ENCODE assay signal across 24 cellular contexts in genomic region chr20:35294293-35294685, GRCh38. TPM values are rescaled to one million over a fixed set of nuclear protein-coding genes. Genes with fewer than 3 reads are reported as not detected.
A peak's percentile ranks its signal among the peaks of the same experiment; 100 is the strongest.
DNase-seq lines count a peak whose midpoint lies in the region; ATAC-seq and TF ChIP-seq lines count a peak whose summit lies in the region.
"Had no signal": no experiment of that assay in that cellular context is flagged by ENCODE, and none has a peak within 500 bp of the region (broad histone marks: within the 10 kb centered on the region; RNA-seq: fewer than 3 reads in every experiment).

No MANE protein-coding gene starts in this region.

- in situ Hi-C loops in IMR-90 (cut with MboI; ENCODE audit: low sequenced_read_pairs) (no loop called here), ACHN (cut with HindIII; ENCODE audit: low pct_ligation_motif_present, low pct_unique_long_range_greater_than_20kb, low sequenced_read_pairs) (no loop called here)

- TF ChIP-seq RAD21 in IMR-90 (IDR thresholded peaks at IDR 0.05; ENCODE audit: low read length), result no peak

- no peaks in the 10 kb centered on the region for H3K9me3 ChIP-seq in HEK293 (ENCODE audit: control insufficient read depth, insufficient read depth, low read depth, low read length)
- H3K9me3 ChIP-seq in IMR-90 (ENCODE audit: control insufficient read depth, insufficient read depth, low read length), result no peaks in the 10 kb centered on the region
- H3K9me3 ChIP-seq in mesenchymal stem cell (ENCODE audit: control insufficient read depth, low read length), result no peaks in the 10 kb centered on the region
- H3K9me3 ChIP-seq: BE2C had no signal

- H3K23ac ChIP-seq in IMR-90 (ENCODE audit: low read depth, low read length) (no peak overlapping the region), mesenchymal stem cell (ENCODE audit: low read length in 2 of 2) (no peak overlapping the region)

- peaks cover 2% of the 10 kb centered on the region for H3K27me3 ChIP-seq in IMR-90 (ENCODE audit: control insufficient read depth, insufficient read depth, low read length)
- H3K27me3 ChIP-seq in mesenchymal stem cell (ENCODE audit: control insufficient read depth in 1 of 2, insufficient read depth in 1 of 2, low read length in 2 of 2), result peaks cover 0 to 43% of the 10 kb centered on the region in 2 experiments
- H3K27me3 ChIP-seq: BE2C had no signal

- no peaks in the 10 kb centered on the region for H4K20me1 ChIP-seq in IMR-90 (ENCODE audit: insufficient read depth, low read length)

- H3K79me1 ChIP-seq in IMR-90 (ENCODE audit: low read depth in 1 of 2, low read length in 2 of 2) (no peaks in the 10 kb centered on the region), mesenchymal stem cell (replicated peaks; ENCODE audit: low read length, poor library complexity, severe bottlenecking) (no peaks in the 10 kb centered on the region)

- no peak overlapping the region for H3K4me3 ChIP-seq in HEK293 (ENCODE audit: low read depth, low read length)
- no peak overlapping the region for H3K4me3 ChIP-seq in IMR-90 (ENCODE audit: insufficient read depth, low read depth, low read length)
- no peak overlapping the region for H3K4me3 ChIP-seq in mesenchymal stem cell (ENCODE audit: insufficient read depth in 1 of 2, low read depth in 1 of 2, low read length in 2 of 2)
- H3K4me3 ChIP-seq: GM12878, GM23248 had no signal

- BruUV-seq in IMR-90 (replicated peaks; lab: Mats Ljungman, UMichigan), result no TSS peak

- CTCF ChIA-PET in HEK293 (lab: Yijun Ruan, JAX) (interaction anchor here (0.7 to 1.3 kb wide), 3 partner anchors 13 to 78 kb away, joined by 3 to 4 read pairs (median 3); no protein-coding TSS in a partner anchor), IMR-90 (lab: Yijun Ruan, JAX) (no interaction called here)

- H2AFZ ChIP-seq in IMR-90 (replicated peaks; ENCODE audit: low read length, poor library complexity), result peak overlapping the region; percentile 29
- H2AFZ ChIP-seq in mesenchymal stem cell (ENCODE audit: low read depth, low read length), result no peak overlapping the region
- H2AFZ ChIP-seq: GM23248 had no signal

- ATAC-seq in IMR-90 (ENCODE audit: low read depth), result no peak
- no peak for ATAC-seq in GM18873 (IDR thresholded peaks at IDR 0.05; ENCODE audit: low FRiP score, unreplicated experiment)
- ATAC-seq: GM12878 had no signal

- no peaks in the 10 kb centered on the region for H3K9me1 ChIP-seq in IMR-90 (ENCODE audit: insufficient read depth, low read length)

- H3K27ac ChIP-seq in HEK293 (ENCODE audit: extremely low read depth, low read depth, low read length) (no peak overlapping the region), IMR-90 (ENCODE audit: insufficient read depth, low read length) (no peak overlapping the region), mesenchymal stem cell (ENCODE audit: low read length, poor library complexity, severe bottlenecking) (no peak overlapping the region)
- H3K27ac ChIP-seq: GM23248, HL-60 had no signal

- no peak for TF ChIP-seq POLR2A in IMR-90 (IDR thresholded peaks at IDR 0.05; ENCODE audit: low read depth, low read length)

- H3K14ac ChIP-seq in IMR-90 (replicated peaks; ENCODE audit: low read depth, low read length), result no peak overlapping the region
- H3K14ac ChIP-seq in mesenchymal stem cell (ENCODE audit: low read length in 2 of 2), result no peak overlapping the region

- H3K9ac ChIP-seq in IMR-90 (ENCODE audit: low read depth, low read length) (no peak overlapping the region), mesenchymal stem cell (ENCODE audit: low read length) (no peak overlapping the region)
- H3K9ac ChIP-seq: GM23248 had no signal

- H3K4ac ChIP-seq in IMR-90 (ENCODE audit: low read depth, low read length), result no peak overlapping the region
- no peak overlapping the region for H3K4ac ChIP-seq in mesenchymal stem cell (ENCODE audit: low read depth in 1 of 2, low read length in 2 of 2)

- dilution Hi-C loops in IMR-90 (cut with HindIII; ENCODE audit: low sequenced_read_pairs, unreplicated experiment), result no loop called here

- WGBS in IMR-90 (ENCODE audit: extremely low coverage in 2 of 2, insufficient read length in 1 of 2), 2 experiments, result no CpG with 5 or more reads among the region's 5 CpGs
- 42% methylated on average over 5 of the region's 5 CpGs for WGBS in mesenchymal stem cell

- H2BK20ac ChIP-seq in IMR-90 (ENCODE audit: low read depth, low read length), result no peak overlapping the region

- no peak overlapping the region for H2BK5ac ChIP-seq in IMR-90 (ENCODE audit: low read depth, low read length, poor library complexity, severe bottlenecking)
- no peak overlapping the region for H2BK5ac ChIP-seq in mesenchymal stem cell (ENCODE audit: low read depth, low read length, poor library complexity, severe bottlenecking)

- H2BK15ac ChIP-seq in IMR-90 (ENCODE audit: low read depth, low read length) (no peak overlapping the region), mesenchymal stem cell (ENCODE audit: low read depth, poor library complexity, severe bottlenecking) (no peak overlapping the region)

- no peak overlapping the region for H3K18ac ChIP-seq in IMR-90 (ENCODE audit: low read depth, low read length)
- no peak overlapping the region for H3K18ac ChIP-seq in mesenchymal stem cell (ENCODE audit: low read depth in 1 of 2, low read length in 2 of 2)

- intact Hi-C loops in IMR-90 (cut with micrococcal nuclease), result no loop called here

- H4K8ac ChIP-seq in IMR-90 (ENCODE audit: low read depth in 2 of 2, low read length in 2 of 2), result no peak overlapping the region
- no peak overlapping the region for H4K8ac ChIP-seq in mesenchymal stem cell (ENCODE audit: low read length)

- no peak overlapping the region for H4K5ac ChIP-seq in IMR-90 (ENCODE audit: low read depth, low read length)

- no peak overlapping the region for H2BK12ac ChIP-seq in mesenchymal stem cell (ENCODE audit: low read length in 2 of 2)

- no peak overlapping the region for H2BK120ac ChIP-seq in IMR-90 (ENCODE audit: low read depth, low read length)
- H2BK120ac ChIP-seq in mesenchymal stem cell (ENCODE audit: low read depth, low read length), result no peak overlapping the region

- H2AK9ac ChIP-seq in IMR-90 (replicated peaks; ENCODE audit: low read depth, low read length, poor library complexity), result peak overlapping the region; percentile 28

- H2AK5ac ChIP-seq in IMR-90 (ENCODE audit: low read depth, low read length) (no peak overlapping the region), mesenchymal stem cell (ENCODE audit: low read length, severe bottlenecking) (peak overlapping the region; percentile 28)

- H3K4me2 ChIP-seq in IMR-90 (ENCODE audit: low read depth, low read length) (no peak overlapping the region), mesenchymal stem cell (ENCODE audit: low read length, poor library complexity, severe bottlenecking) (no peak overlapping the region)

- TF ChIP-seq CTCF in HEK293 (tag by site-specific recombination; IDR thresholded peaks at IDR 0.05) (no peak), IMR-90 (conservative IDR thresholded peaks at IDR 0.05; ENCODE audit: low read depth, low read length) (no peak)

- H4K91ac ChIP-seq in IMR-90 (ENCODE audit: insufficient read depth, low read depth, low read length) (no peak overlapping the region), mesenchymal stem cell (ENCODE audit: low read length) (no peak overlapping the region)

- DNase-seq in IMR-90 (no peak), mesenchymal stem cell (no peak), ACHN (no peak), dedifferentiated amniotic fluid mesenchymal stem cell (ENCODE audit: extremely low spot score) (no peak)
- DNase-seq: BE2C; C1 segment of cervical spinal cord; CD4-positive, CD25-positive, alpha-beta regulatory T cell; CD8-positive, alpha-beta memory T cell; COR-L47; DMS 273 treated with DMSO at 0.1 percent for 48 hours; DMS53; DND-41; EL; GM23248; HCEC 1CT; HFFc6 had no signal

- no peaks in the 10 kb centered on the region for H3K4me1 ChIP-seq in HEK293 (ENCODE audit: control insufficient read depth, insufficient read depth, low read length)
- H3K4me1 ChIP-seq in IMR-90 (ENCODE audit: control insufficient read depth, insufficient read depth, low read length), result peaks cover 1% of the 10 kb centered on the region; the same call in 1 of the 2 replicates
- H3K4me1 ChIP-seq in mesenchymal stem cell (ENCODE audit: control insufficient read depth, insufficient read depth, low read depth, low read length), result peaks cover 11% of the 10 kb centered on the region

- H3K36me3 ChIP-seq in HEK293 (ENCODE audit: control insufficient read depth in 2 of 2, insufficient read depth in 1 of 2, low read length in 2 of 2), result no peaks in the 10 kb centered on the region
- H3K36me3 ChIP-seq in IMR-90 (ENCODE audit: control insufficient read depth, insufficient read depth, low read length), result no peaks in the 10 kb centered on the region
- H3K36me3 ChIP-seq in mesenchymal stem cell (ENCODE audit: control insufficient read depth in 1 of 2, insufficient read depth in 2 of 2, low read depth in 1 of 2, low read length in 2 of 2), result no peaks in the 10 kb centered on the region
- H3K36me3 ChIP-seq: BE2C had no signal

- POLR2A ChIA-PET in HEK293 (lab: Yijun Ruan, JAX), result no interaction called here
- POLR2A ChIA-PET in IMR-90 (lab: Charles Lee; ENCODE audit: unreplicated experiment), result no interaction called here

- no peak overlapping the region for H3K56ac ChIP-seq in IMR-90 (ENCODE audit: extremely low read depth, insufficient read depth, low read length)

TF ChIP-seq in IMR-90, 13 proteins besides CTCF, POLR2A, EP300 and RAD21 (continues in another document):
- no peak for TF ChIP-seq MAFK (IDR thresholded peaks at IDR 0.05; ENCODE audit: low read depth, low read length)

RNA-seq across cellular contexts. Expression of gene FAM83C, which starts 2.1 kb away (rescaled TPM):
- not detected in 2 replicates for total RNA-seq in IMR-90 (2012; rRNA removed)
- polyA plus RNA-seq in IMR-90 (2012; rRNA removed), result 0.02 and 0.03 TPM in 2 replicates
- 0.02 TPM in 1 of 2 replicates, not detected in the other for polyA plus RNA-seq in IMR-90 (2012; cell fraction: cytosol; rRNA removed)
- 0.03 and 0.13 TPM in 2 replicates for polyA plus RNA-seq in IMR-90 (2012; cell fraction: nucleus; rRNA removed; ENCODE audit: low replicate concordance)
- not detected for polyA plus RNA-seq in mesenchymal stem cell (2013, experiment 1 of 2)
- not detected for polyA plus RNA-seq in mesenchymal stem cell (2013, experiment 2 of 2)
- total RNA-seq: A172; CD4-positive, CD25-positive, alpha-beta regulatory T cell; CD8-positive, alpha-beta memory T cell; G401; GM12878; GM23248; H4; HFFc6; HT1080 had no signal
- polyA plus RNA-seq: CD4-positive, CD25-positive, alpha-beta regulatory T cell; CD8-positive, alpha-beta memory T cell; GM12878; GM23248 had no signal

RNA-seq across cellular contexts. Expression of gene EIF6, which starts 9.7 kb away (rescaled TPM):
- 215 and 227 TPM in 2 replicates for total RNA-seq in IMR-90 (2012; rRNA removed)
- 215 and 258 TPM in 2 replicates for polyA plus RNA-seq in IMR-90 (2012; rRNA removed)
- polyA plus RNA-seq in IMR-90 (2012; cell fraction: cytosol; rRNA removed), result 163 and 323 TPM in 2 replicates
- 385 and 588 TPM in 2 replicates for polyA plus RNA-seq in IMR-90 (2012; cell fraction: nucleus; rRNA removed; ENCODE audit: low replicate concordance)
- polyA plus RNA-seq in mesenchymal stem cell (2013, experiment 1 of 2), result 110 TPM
- polyA plus RNA-seq in mesenchymal stem cell (2013, experiment 2 of 2), result 112 TPM

RNA-seq across cellular contexts. Expression of gene MMP24OS, which starts 16.4 kb away (rescaled TPM):
- total RNA-seq in IMR-90 (2012; rRNA removed), result 5.9 and 7.2 TPM in 2 replicates
- polyA plus RNA-seq in IMR-90 (2012; rRNA removed), result 64.9 and 67.6 TPM in 2 replicates
- 56.9 and 92.5 TPM in 2 replicates for polyA plus RNA-seq in IMR-90 (2012; cell fraction: cytosol; rRNA removed)
- 54.7 and 75.9 TPM in 2 replicates for polyA plus RNA-seq in IMR-90 (2012; cell fraction: nucleus; rRNA removed; ENCODE audit: low replicate concordance)
- polyA plus RNA-seq in mesenchymal stem cell (2013, experiment 1 of 2), result 114 TPM
- 114 TPM for polyA plus RNA-seq in mesenchymal stem cell (2013, experiment 2 of 2)
